In genomic region chr13:52102423-52102822, GRCh38 we compare ENCODE assay signal across 10 cellular contexts. TPM values are rescaled to one million over a fixed set of nuclear protein-coding genes. Genes with fewer than 3 reads are reported as not detected.
"Had no signal": no experiment of that assay in that cellular context is flagged by ENCODE, and none has a peak within 500 bp of the region (broad histone marks: within the 10 kb centered on the region; RNA-seq: fewer than 3 reads in every experiment).

No MANE protein-coding gene starts in this region.

RNA-seq across cellular contexts. Expression of gene NEK5, which starts 26.4 kb away (rescaled TPM):
- total RNA-seq: activated B cell treated with CpG ODN at 0.5 μM for 24 hours; activated CD4-positive, alpha-beta memory T cell treated with anti-CD3 and anti-CD28 coated beads, Interleukin-2, amount 10 ng/mL, durations not matched to agents 7 days and 5 days; activated CD4-positive, alpha-beta T cell treated with anti-CD3 and anti-CD28 coated beads, Interleukin-2, amount 10 ng/mL, durations not matched to agents 7 days and 5 days; activated CD8-positive, alpha-beta memory T cell treated with anti-CD3 and anti-CD28 coated beads, Interleukin-2, amount 10 ng/mL, durations not matched to agents 7 days and 5 days; activated CD8-positive, alpha-beta T cell treated with anti-CD3 and anti-CD28 coated beads, Interleukin-2, amount 10 ng/mL, durations not matched to agents 7 days and 5 days; activated naive CD8-positive, alpha-beta T cell treated with anti-CD3 and anti-CD28 coated beads, Interleukin-2, amount 10 ng/mL, durations not matched to agents 7 days and 5 days; activated T-helper 2 cell treated with anti-CD3 and anti-CD28 coated beads, Interferon-gamma antibody, Interleukin-2, Interleukin-4, amounts not matched to agents 10 μg/mL and 5 μg/mL and 100 μg/mL, durations not matched to agents 14 hours and 24 hours and 36 hours; ascending aorta; T-helper 1 cell treated with Interleukin-12 subunit alpha and Interleukin-12 subunit beta and Interleukin-4 antibody, amounts not matched to agents 30 ng/mL and 1 ng/mL, for 36 hours; T-helper 17 cell had no signal
